15 cellular contexts compared by ENCODE assay signal in genomic region chr5:162274684-162275083, GRCh38.
"Had no signal": no experiment of that assay in that cellular context is flagged by ENCODE, and none has a peak within 500 bp of the region (broad histone marks: within the 10 kb centered on the region; RNA-seq: fewer than 3 reads in every experiment).

No MANE protein-coding gene starts in this region.

- ATAC-seq: activated CD8-positive, alpha-beta T cell treated with anti-CD3 and anti-CD28 coated beads for 36 hours; activated T-cell treated with anti-CD3 and anti-CD28 coated beads, Interleukin-2, amount 50 U/mL, for 72 hours; esophagus mucosa; lower lobe of right lung; stimulated activated naive CD8-positive, alpha-beta T cell treated with anti-CD3 and anti-CD28 coated beads, Interleukin-15, amount 100 ng/mL, for 72 hours had no signal

- H3K9me3 ChIP-seq: lower lobe of right lung, neutrophil, right atrium auricular region, thoracic aorta had no signal

- H3K27ac ChIP-seq: lower lobe of right lung, neutrophil, right atrium auricular region, skin epidermis, thoracic aorta had no signal

- H3K4me1 ChIP-seq: lower lobe of right lung, right atrium auricular region had no signal

- H3K27me3 ChIP-seq: neutrophil, right atrium auricular region had no signal

- H3K36me3 ChIP-seq: lower lobe of right lung, neutrophil, right atrium auricular region, thoracic aorta had no signal

- H3K4me3 ChIP-seq: lower lobe of right lung, right atrium auricular region, skin epidermis, thoracic aorta had no signal

- DNase-seq: activated CD8-positive, alpha-beta memory T cell treated with anti-CD3 and anti-CD28 coated beads, Interleukin-2, amount 50 U/mL, for 4 hours; activated CD8-positive, alpha-beta T cell treated with anti-CD3 and anti-CD28 coated beads for 36 hours; activated naive CD8-positive, alpha-beta T cell treated with anti-CD3 and anti-CD28 coated beads, Interleukin-2, amount 10 ng/mL, durations not matched to agents 7 days and 5 days; activated T-cell treated with anti-CD3 and anti-CD28 coated beads, Interleukin-2, amount 50 U/mL, for 72 hours; kidney glomerular epithelial cell; lower lobe of right lung; naive B cell; stimulated activated CD4-positive, alpha-beta T cell treated with anti-CD3 and anti-CD28 coated beads, Interleukin-4, amount 100 ng/mL, for 4 hours; stimulated activated naive CD8-positive, alpha-beta T cell treated with anti-CD3 and anti-CD28 coated beads, Interleukin-15, amount 100 ng/mL, for 72 hours; T-helper 9 cell had no signal
